In the genomic region with DNA sequence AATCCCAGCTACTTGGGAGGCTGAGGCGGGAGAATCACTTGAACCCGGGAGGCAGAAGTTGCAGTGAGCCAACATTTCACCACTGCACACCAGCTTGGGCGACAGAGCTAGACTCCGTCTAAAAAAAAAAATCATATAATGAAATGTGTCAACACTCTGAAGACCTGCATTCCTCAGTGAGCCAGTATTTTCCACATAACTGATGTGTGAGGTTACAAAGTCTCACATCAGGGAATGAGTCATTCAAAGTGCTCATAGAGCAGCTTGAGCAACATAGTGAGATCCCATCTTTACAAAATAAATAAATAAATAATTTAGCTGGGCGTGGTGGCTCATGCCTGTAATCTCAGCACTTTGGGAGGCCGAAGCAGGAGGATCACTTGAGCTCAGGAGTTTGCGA, we compare ENCODE assay signal across 13 cellular contexts.
DNase-seq lines count a peak whose midpoint lies in the region; ATAC-seq and TF ChIP-seq lines count a peak whose summit lies in the region.
"Had no signal": no experiment of that assay in that cellular context is flagged by ENCODE, and none has a peak within 500 bp of the region (broad histone marks: within the 10 kb centered on the region; RNA-seq: fewer than 3 reads in every experiment).

No MANE protein-coding gene starts in this region.

- no peaks in the 10 kb centered on the region for H3K36me3 ChIP-seq in prostate gland
- H3K36me3 ChIP-seq: esophagus squamous epithelium, right atrium auricular region, WERI-Rb-1 had no signal

- ATAC-seq in HG03439 (IDR thresholded peaks at IDR 0.05; ENCODE audit: unreplicated experiment), result no peak

- no peak overlapping the region for H3K27ac ChIP-seq in prostate gland
- H3K27ac ChIP-seq: esophagus squamous epithelium, WERI-Rb-1 had no signal

- H3K4me1 ChIP-seq in prostate gland (replicated peaks), result peaks cover 24% of the 10 kb centered on the region

- DNase-seq in GM04503 (ENCODE audit: low read depth), result peak; percentile 75
- peak; percentile 91 for DNase-seq in M059J (ENCODE audit: low read depth)
- DNase-seq in dermis blood vessel endothelial cell, result peak; percentile 39
- DNase-seq in non-pigmented ciliary epithelial cell (ENCODE audit: low read depth), result peak; percentile 37
- no peak for DNase-seq in prostate gland (ENCODE audit: low spot score)
- no peak for DNase-seq in stimulated activated CD4-positive, alpha-beta T cell treated with anti-CD3 and anti-CD28 coated beads, Interleukin-4, amount 100 ng/mL, for 4 hours
- DNase-seq: esophagus squamous epithelium, GF-D8, GOT3, NCI-H187, WERI-Rb-1 had no signal

- 80% methylated on average over 7 of the region's 7 CpGs for WGBS in prostate gland

- TF ChIP-seq CTCF in prostate gland (IDR thresholded peaks at IDR 0.05), result no peak

- intact Hi-C loops in prostate gland (cut with DNase I), result no loop called here

- no peak for TF ChIP-seq POLR2A in prostate gland (IDR thresholded peaks at IDR 0.05)

- H3K27me3 ChIP-seq in prostate gland (replicated peaks; ENCODE audit: insufficient read depth), result no peaks in the 10 kb centered on the region
- H3K27me3 ChIP-seq: esophagus squamous epithelium, right atrium auricular region had no signal

- no peaks in the 10 kb centered on the region for H3K9me3 ChIP-seq in prostate gland
- H3K9me3 ChIP-seq: esophagus squamous epithelium, right atrium auricular region had no signal

- H3K4me3 ChIP-seq in prostate gland, result no peak overlapping the region
- H3K4me3 ChIP-seq: esophagus squamous epithelium, right atrium auricular region had no signal

Comparison
In these comparisons a context has a peak if more than half of its experiments do, and no peak if none do; other contexts are left out.
1. DNase-seq: peak in GM04503 (single experiment), M059J (single experiment), dermis blood vessel endothelial cell (single experiment) and non-pigmented ciliary epithelial cell (single experiment); none in prostate gland (single experiment) and stimulated activated CD4-positive, alpha-beta T cell treated with anti-CD3 and anti-CD28 coated beads, Interleukin-4, amount 100 ng/mL, for 4 hours (0 of 2).